In genomic region chr12:93467351-93468007, GRCh38 we compare ENCODE assay signal across 8 cellular contexts.
DNase-seq lines count a peak whose midpoint lies in the region; ATAC-seq and TF ChIP-seq lines count a peak whose summit lies in the region.

Gene MRPL42 (plus strand): TSS chr12:93467514. CDS start chr12:93469286, 1,772 bp downstream.

- peak; percentile 88 for TF ChIP-seq CTCF in AG10803 (conservative IDR thresholded peaks at IDR 0.05; ENCODE audit: low read length)

- DNase-seq in AG10803 (ENCODE audit: low read depth) (peak; percentile 79), NCI-H226 (peak; percentile 85), islet precursor cell (peak; percentile 97)
- DNase-seq in activated CD4-positive, CD25-positive, alpha-beta regulatory T cell (lab: John Stamatoyannopoulos, UW) = peak; percentile 77 to 89 (median 84)
- DNase-seq in central memory CD4-positive, alpha-beta T cell = peak; percentile 90
- peak; percentile 86 to 94 (median 90) for DNase-seq in stimulated activated CD4-positive, alpha-beta T cell treated with anti-CD3 and anti-CD28 coated beads, Interleukin-12 subunit alpha, Interleukin-12 subunit beta, amount 100 ng/mL, for 48 hours (ENCODE audit: low read depth in 2 of 3, low spot score in 1 of 3)

- peak within 1 kb of the TSS; percentile 95 for H3K4me3 ChIP-seq in AG10803 (ENCODE audit: low read length)

- in situ Hi-C loops in GM18951 (cut with MboI; ENCODE audit: low sequenced_read_pairs, unreplicated experiment) = no loop called here

- peak; percentile 87 for ATAC-seq in HG03196 (IDR thresholded peaks at IDR 0.05; ENCODE audit: unreplicated experiment)

- peak; percentile 76 for TF ChIP-seq POLR2A in GM18951 (IDR thresholded peaks at IDR 0.05; ENCODE audit: extremely low read depth, insufficient read depth, insufficient read length)

Comparison
In these comparisons a context has a peak if more than half of its experiments do, and no peak if none do; other contexts are left out.
1. Peak in every context shown above with its lines: DNase-seq, ATAC-seq and H3K4me3 ChIP-seq.